ENCODE assay signal across 9 cellular contexts in genomic region chr21:33268736-33269441, GRCh38. TPM values are rescaled to one million over a fixed set of nuclear protein-coding genes. Genes with fewer than 3 reads are reported as not detected.
DNase-seq lines count a peak whose midpoint lies in the region; ATAC-seq lines count a peak whose summit lies in the region.
"Had no signal": no experiment of that assay in that cellular context is flagged by ENCODE, and none has a peak within 500 bp of the region (broad histone marks: within the 10 kb centered on the region; RNA-seq: fewer than 3 reads in every experiment).

No MANE protein-coding gene starts in this region.

- no peaks in the 10 kb centered on the region for H3K9me3 Mint-ChIP-seq in activated naive CD8-positive, alpha-beta T cell treated with anti-CD3 and anti-CD28 coated beads, Interleukin-2, amount 50 U/mL, for 24 hours

- DNase-seq in activated effector memory CD4-positive, alpha-beta T cell treated with anti-CD3 and anti-CD28 coated beads, Interleukin-2, amount 50 U/mL, for 16 hours = peak; percentile 81
- DNase-seq in activated effector memory CD4-positive, alpha-beta T cell treated with Interleukin-2 at 50 U/mL for 16 hours = no peak
- DNase-seq in NCI-H748 (lab: John Stamatoyannopoulos, UW; ENCODE audit: unreplicated experiment) (peak; percentile 94), renal cortical epithelial cell (ENCODE audit: low read depth) (peak; percentile 54), retina (no peak), glomerular visceral epithelial cell (ENCODE audit: extremely low spot score) (no peak)
- DNase-seq in activated naive CD8-positive, alpha-beta T cell treated with anti-CD3 and anti-CD28 coated beads, Interleukin-2, amount 50 U/mL, for 24 hours = peak; percentile 33

- peaks cover 33% of the 10 kb centered on the region for H3K36me3 Mint-ChIP-seq in activated naive CD8-positive, alpha-beta T cell treated with anti-CD3 and anti-CD28 coated beads, Interleukin-2, amount 50 U/mL, for 24 hours (ENCODE audit: low read depth)

- peaks cover 56% of the 10 kb centered on the region for H3K4me1 Mint-ChIP-seq in activated naive CD8-positive, alpha-beta T cell treated with anti-CD3 and anti-CD28 coated beads, Interleukin-2, amount 50 U/mL, for 24 hours

- H3K27me3 Mint-ChIP-seq in activated naive CD8-positive, alpha-beta T cell treated with anti-CD3 and anti-CD28 coated beads, Interleukin-2, amount 50 U/mL, for 24 hours = no peaks in the 10 kb centered on the region

- no peak overlapping the region for H3K4me3 Mint-ChIP-seq in activated naive CD8-positive, alpha-beta T cell treated with anti-CD3 and anti-CD28 coated beads, Interleukin-2, amount 50 U/mL, for 24 hours

- peak; percentile 48 for ATAC-seq in HG03066 (IDR thresholded peaks at IDR 0.05; ENCODE audit: low read depth, unreplicated experiment)
- ATAC-seq in activated naive CD8-positive, alpha-beta T cell treated with anti-CD3 and anti-CD28 coated beads, Interleukin-2, amount 50 U/mL, for 24 hours = peak; percentile 53
- ATAC-seq: right cardiac atrium had no signal

- H3K27ac Mint-ChIP-seq in activated naive CD8-positive, alpha-beta T cell treated with anti-CD3 and anti-CD28 coated beads, Interleukin-2, amount 50 U/mL, for 24 hours = peak overlapping the region; percentile 94

RNA-seq across cellular contexts. Expression of gene IL10RB, which starts 2.7 kb away (rescaled TPM):
- total RNA-seq in renal cortical epithelial cell = 36.1 and 41.3 TPM in 2 replicates

RNA-seq across cellular contexts. Expression of gene IFNAR2, which starts 39.2 kb away (rescaled TPM):
- 18.4 and 44.5 TPM in 2 replicates for total RNA-seq in renal cortical epithelial cell

RNA-seq across cellular contexts. Expression of gene IFNAR1, which starts 55.9 kb away (rescaled TPM):
- total RNA-seq in renal cortical epithelial cell = 19.6 and 58.3 TPM in 2 replicates

Comparison
In these comparisons a context has a peak if more than half of its experiments do, and no peak if none do; other contexts are left out.
1. DNase-seq: peak in activated effector memory CD4-positive, alpha-beta T cell treated with anti-CD3 and anti-CD28 coated beads, Interleukin-2, amount 50 U/mL, for 16 hours (single experiment), NCI-H748 (single experiment), activated naive CD8-positive, alpha-beta T cell treated with anti-CD3 and anti-CD28 coated beads, Interleukin-2, amount 50 U/mL, for 24 hours (single experiment) and renal cortical epithelial cell (single experiment); none in activated effector memory CD4-positive, alpha-beta T cell treated with Interleukin-2 at 50 U/mL for 16 hours (single experiment), retina (single experiment) and glomerular visceral epithelial cell (single experiment).